In genomic region chr10:76576276-76576962, GRCh38 we compare ENCODE assay signal across 14 cellular contexts.
A peak's percentile ranks its signal among the peaks of the same experiment; 100 is the strongest.
DNase-seq lines count a peak whose midpoint lies in the region; ATAC-seq and TF ChIP-seq lines count a peak whose summit lies in the region.
"Had no signal": no experiment of that assay in that cellular context is flagged by ENCODE, and none has a peak within 500 bp of the region (broad histone marks: within the 10 kb centered on the region; RNA-seq: fewer than 3 reads in every experiment).

No MANE protein-coding gene starts in this region.

- H3K36me3 ChIP-seq in brain microvascular endothelial cell (replicated peaks) (no peaks in the 10 kb centered on the region), heart right ventricle (no peaks in the 10 kb centered on the region), vagina (no peaks in the 10 kb centered on the region)
- H3K36me3 ChIP-seq: thoracic aorta had no signal

- H3K36me3 Mint-ChIP-seq in natural killer cell: no peaks in the 10 kb centered on the region
- H3K36me3 Mint-ChIP-seq: CD4-positive, alpha-beta memory T cell had no signal

- H3K27me3 Mint-ChIP-seq in natural killer cell (ENCODE audit: low read depth in 2 of 2): peaks cover 5 to 6% of the 10 kb centered on the region in 2 donors
- H3K27me3 Mint-ChIP-seq: activated CD4-positive, alpha-beta memory T cell treated with anti-CD3 and anti-CD28 coated beads, Interleukin-2, amount 10 ng/mL, durations not matched to agents 7 days and 5 days; activated T-helper 17 cell treated with anti-CD3 and anti-CD28 coated beads, Interleukin-2, amount 50 U/mL, for 72 hours; CD4-positive, alpha-beta memory T cell had no signal

- H3K9me3 Mint-ChIP-seq in natural killer cell: peaks cover 4 to 12% of the 10 kb centered on the region in 2 donors

- no peaks in the 10 kb centered on the region for H3K27me3 ChIP-seq in brain microvascular endothelial cell (replicated peaks)
- no peaks in the 10 kb centered on the region for H3K27me3 ChIP-seq in heart right ventricle
- no peaks in the 10 kb centered on the region for H3K27me3 ChIP-seq in vagina

- no peak overlapping the region for H3K27ac Mint-ChIP-seq in natural killer cell
- H3K27ac Mint-ChIP-seq: activated CD4-positive, alpha-beta memory T cell treated with anti-CD3 and anti-CD28 coated beads, Interleukin-2, amount 10 ng/mL, durations not matched to agents 7 days and 5 days; activated T-helper 17 cell treated with anti-CD3 and anti-CD28 coated beads, Interleukin-2, amount 50 U/mL, for 72 hours; CD4-positive, alpha-beta memory T cell had no signal

- H3K4me1 Mint-ChIP-seq in natural killer cell: no peaks in the 10 kb centered on the region
- H3K4me1 Mint-ChIP-seq: activated CD4-positive, alpha-beta memory T cell treated with anti-CD3 and anti-CD28 coated beads, Interleukin-2, amount 10 ng/mL, durations not matched to agents 7 days and 5 days; activated T-helper 17 cell treated with anti-CD3 and anti-CD28 coated beads, Interleukin-2, amount 50 U/mL, for 72 hours; CD4-positive, alpha-beta memory T cell had no signal

- ATAC-seq in heart right ventricle (peak; percentile 34 to 98 (median 76)), natural killer cell (no peak)
- ATAC-seq: activated T-helper 17 cell treated with anti-CD3 and anti-CD28 coated beads, Interleukin-2, amount 50 U/mL, for 72 hours; foreskin keratinocyte had no signal

- no peak for TF ChIP-seq CTCF in brain microvascular endothelial cell (IDR thresholded peaks at IDR 0.05; ENCODE audit: low read depth, low read length, missing control alignments)
- no peak for TF ChIP-seq CTCF in heart right ventricle (IDR thresholded peaks at IDR 0.05)
- no peak for TF ChIP-seq CTCF in vagina (IDR thresholded peaks at IDR 0.05)
- no peak for TF ChIP-seq CTCF in natural killer cell (IDR thresholded peaks at IDR 0.05)

- H3K4me3 ChIP-seq in brain microvascular endothelial cell (ENCODE audit: low read depth, low read length) (no peak overlapping the region), heart right ventricle (no peak overlapping the region), vagina (no peak overlapping the region)
- H3K4me3 ChIP-seq: thoracic aorta had no signal

- 44 to 51% methylated on average over 4 of the region's 4 CpGs for WGBS in heart right ventricle, 2 donors

- TF ChIP-seq POLR2A in vagina (IDR thresholded peaks at IDR 0.05): no peak

- H3K9me3 ChIP-seq in heart right ventricle (peaks cover 0 to 27% (median 9%) of the 10 kb centered on the region in 11 donors), vagina (no peaks in the 10 kb centered on the region)

- peak; percentile 36 for DNase-seq in H4 (ENCODE audit: low spot score)
- DNase-seq in brain microvascular endothelial cell: peak; percentile 60
- DNase-seq in heart right ventricle: peak in 1 of 2 donors; percentile 27
- DNase-seq in stromal cell of bone marrow (ENCODE audit: low read depth): peak; percentile 28
- no peak for DNase-seq in vagina (ENCODE audit: extremely low spot score in 2 of 2)
- DNase-seq in natural killer cell: no peak
- no peak for DNase-seq in SIG-M5 treated with dmso at 0.1 percent for 504 hours (lab: John Stamatoyannopoulos, UW; ENCODE audit: unreplicated experiment)
- DNase-seq: activated CD4-positive, alpha-beta memory T cell treated with anti-CD3 and anti-CD28 coated beads, Interleukin-2, amount 10 ng/mL, durations not matched to agents 7 days and 5 days; CD4-positive, alpha-beta memory T cell; posterior cingulate gyrus; SHP77 treated with DMSO at 0.1 percent for 48 hours had no signal

- no peak overlapping the region for H3K27ac ChIP-seq in brain microvascular endothelial cell
- peak overlapping the region in 3 of 10 donors; percentile 12 to 54 (median 31) for H3K27ac ChIP-seq in heart right ventricle
- no peak overlapping the region for H3K27ac ChIP-seq in vagina
- H3K27ac ChIP-seq: foreskin keratinocyte, thoracic aorta had no signal

- intact Hi-C loops in heart right ventricle (cut with DNase I): loop anchor here in 1 of 10 donors (10.0 kb wide), 1 partner anchor 198 kb away; no protein-coding TSS in a partner anchor
- intact Hi-C loops in vagina (cut with DNase I): no loop called here
- intact Hi-C loops in natural killer cell (cut with micrococcal nuclease): no loop called here

- H3K4me1 ChIP-seq in heart right ventricle: peaks cover 0 to 4% (median 0%) of the 10 kb centered on the region in 9 donors
- peaks cover 4% of the 10 kb centered on the region for H3K4me1 ChIP-seq in vagina
- H3K4me1 ChIP-seq: foreskin keratinocyte had no signal

- no peak overlapping the region for H3K4me3 Mint-ChIP-seq in natural killer cell
- H3K4me3 Mint-ChIP-seq: activated CD4-positive, alpha-beta memory T cell treated with anti-CD3 and anti-CD28 coated beads, Interleukin-2, amount 10 ng/mL, durations not matched to agents 7 days and 5 days; activated T-helper 17 cell treated with anti-CD3 and anti-CD28 coated beads, Interleukin-2, amount 50 U/mL, for 72 hours; CD4-positive, alpha-beta memory T cell had no signal

- in situ Hi-C loops in brain microvascular endothelial cell (cut with HindIII; ENCODE audit: low pct_ligation_motif_present, low sequenced_read_pairs): no loop called here

Comparison
In these comparisons a context has a peak if more than half of its experiments do, and no peak if none do; other contexts are left out.
1. DNase-seq: peak in H4 (single experiment), brain microvascular endothelial cell (single experiment) and stromal cell of bone marrow (single experiment); none in vagina (0 of 2), natural killer cell (single experiment) and SIG-M5 treated with dmso at 0.1 percent for 504 hours (single experiment).
2. ATAC-seq: peak in heart right ventricle (8 of 8); none in natural killer cell (0 of 3).